1 cellular context compared by ENCODE assay signal in genomic region chr20:31835977-31836852, GRCh38.
TF ChIP-seq lines count a peak whose summit lies in the region.

No MANE protein-coding gene starts in this region.

TF ChIP-seq in GM12878, 131 proteins besides CTCF, POLR2A, EP300 and RAD21 (continued from another document):
- no peak for TF ChIP-seq NFYA (IDR thresholded peaks at IDR 0.05; ENCODE audit: borderline replicate concordance, low read depth, low read length)
- no peak for TF ChIP-seq RAD51 (IDR thresholded peaks at IDR 0.05)
- TF ChIP-seq ZBTB11 (CRISPR knock-in tag; IDR thresholded peaks at IDR 0.05), result no peak
- peak in 1 of 2 experiments; percentile 56; a peak in 1 of 4 replicates for TF ChIP-seq IKZF2 (IDR thresholded peaks at IDR 0.05)
- no peak for TF ChIP-seq TAF1 (IDR thresholded peaks at IDR 0.05; ENCODE audit: borderline replicate concordance, low read depth, low read length)
- no peak for TF ChIP-seq PAX5 (IDR thresholded peaks at IDR 0.05; ENCODE audit: borderline replicate concordance, low read depth, low read length)
- TF ChIP-seq, protein P1, sequence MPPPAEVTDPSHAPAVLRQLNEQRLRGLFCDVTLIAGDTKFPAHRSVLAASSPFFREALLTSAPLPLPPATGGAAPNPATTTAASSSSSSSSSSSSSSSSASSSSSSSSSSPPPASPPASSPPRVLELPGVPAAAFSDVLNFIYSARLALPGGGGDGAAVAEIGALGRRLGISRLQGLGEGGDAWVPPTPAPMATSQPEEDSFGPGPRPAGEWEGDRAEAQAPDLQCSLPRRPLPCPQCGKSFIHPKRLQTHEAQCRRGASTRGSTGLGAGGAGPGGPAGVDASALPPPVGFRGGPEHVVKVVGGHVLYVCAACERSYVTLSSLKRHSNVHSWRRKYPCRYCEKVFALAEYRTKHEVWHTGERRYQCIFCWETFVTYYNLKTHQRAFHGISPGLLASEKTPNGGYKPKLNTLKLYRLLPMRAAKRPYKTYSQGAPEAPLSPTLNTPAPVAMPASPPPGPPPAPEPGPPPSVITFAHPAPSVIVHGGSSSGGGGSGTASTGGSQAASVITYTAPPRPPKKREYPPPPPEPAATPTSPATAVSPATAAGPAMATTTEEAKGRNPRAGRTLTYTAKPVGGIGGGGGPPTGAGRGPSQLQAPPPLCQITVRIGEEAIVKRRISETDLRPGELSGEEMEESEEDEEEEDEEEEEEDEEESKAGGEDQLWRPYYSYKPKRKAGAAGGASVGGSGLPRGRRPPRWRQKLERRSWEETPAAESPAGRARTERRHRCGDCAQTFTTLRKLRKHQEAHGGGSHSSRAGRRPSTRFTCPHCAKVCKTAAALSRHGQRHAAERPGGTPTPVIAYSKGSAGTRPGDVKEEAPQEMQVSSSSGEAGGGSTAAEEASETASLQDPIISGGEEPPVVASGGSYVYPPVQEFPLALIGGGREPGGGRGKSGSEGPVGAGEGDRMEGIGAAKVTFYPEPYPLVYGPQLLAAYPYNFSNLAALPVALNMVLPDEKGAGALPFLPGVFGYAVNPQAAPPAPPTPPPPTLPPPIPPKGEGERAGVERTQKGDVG (CRISPR knock-in tag; IDR thresholded peaks at IDR 0.05), result no peak
- TF ChIP-seq MXI1 (IDR thresholded peaks at IDR 0.05; ENCODE audit: low read depth, low read length), result no peak
- no peak for TF ChIP-seq FOS (IDR thresholded peaks at IDR 0.05; ENCODE audit: borderline replicate concordance, extremely low read depth, insufficient read length)
- no peak for TF ChIP-seq ZNF592 (IDR thresholded peaks at IDR 0.05)
- TF ChIP-seq BRCA1 (IDR thresholded peaks at IDR 0.05; ENCODE audit: low read depth, low read length), result no peak
- no peak for TF ChIP-seq NR2C1 (IDR thresholded peaks at IDR 0.05)
- TF ChIP-seq CEBPB (IDR thresholded peaks at IDR 0.05; ENCODE audit: borderline replicate concordance in 1 of 2, low read depth in 2 of 2, low read length in 2 of 2), result no peak
- TF ChIP-seq BCL11A (IDR thresholded peaks at IDR 0.05; ENCODE audit: low read depth, low read length), result 0 out of 2 replicates have a peak, but pooled peaks have one; percentile 23
- no peak for TF ChIP-seq EGR1 (IDR thresholded peaks at IDR 0.05; ENCODE audit: borderline replicate concordance in 1 of 2, low read depth in 2 of 2, low read length in 2 of 2)
- no peak for TF ChIP-seq MEF2A (IDR thresholded peaks at IDR 0.05; ENCODE audit: insufficient read depth, low read depth, low read length)
- no peak for TF ChIP-seq ESRRA (IDR thresholded peaks at IDR 0.05; ENCODE audit: low read length)
- TF ChIP-seq SREBF2 (IDR thresholded peaks at IDR 0.05; ENCODE audit: low read length), result no peak
- no peak for TF ChIP-seq TCF7 (IDR thresholded peaks at IDR 0.05; ENCODE audit: borderline replicate concordance)
- TF ChIP-seq DPF2 (IDR thresholded peaks at IDR 0.05), result peak; percentile 60; the same call in 1 of the 2 replicates
- TF ChIP-seq HDAC6 (IDR thresholded peaks at IDR 0.05; ENCODE audit: unreplicated experiment), result no peak
- TF ChIP-seq SUPT20H (IDR thresholded peaks at IDR 0.05; ENCODE audit: borderline replicate concordance, control insufficient read depth, low read depth, low read length), result no peak
- no peak for TF ChIP-seq SP1 (IDR thresholded peaks at IDR 0.05; ENCODE audit: low read depth, low read length)
- TF ChIP-seq MLLT1 (IDR thresholded peaks at IDR 0.05), result 0 out of 2 replicates have a peak, but pooled peaks have one; percentile 22
- TF ChIP-seq ZNF207 (IDR thresholded peaks at IDR 0.05; ENCODE audit: borderline replicate concordance), result no peak
- no peak for TF ChIP-seq ZSCAN29 (IDR thresholded peaks at IDR 0.05)
- TF ChIP-seq MEF2B (IDR thresholded peaks at IDR 0.05; ENCODE audit: partially characterized antibody, poor library complexity, severe bottlenecking), result no peak
- no peak for TF ChIP-seq CHD1 (IDR thresholded peaks at IDR 0.05; ENCODE audit: low read depth, low read length)
- no peak for TF ChIP-seq RBBP5 (conservative IDR thresholded peaks at IDR 0.05)
- no peak for TF ChIP-seq YBX1 (IDR thresholded peaks at IDR 0.05)
- TF ChIP-seq IKZF1 (conservative IDR thresholded peaks at IDR 0.05), result peak; percentile 61
- no peak for TF ChIP-seq KAT2A (conservative IDR thresholded peaks at IDR 0.05; ENCODE audit: control insufficient read depth, low read depth, low read length)
- TF ChIP-seq, protein P2, sequence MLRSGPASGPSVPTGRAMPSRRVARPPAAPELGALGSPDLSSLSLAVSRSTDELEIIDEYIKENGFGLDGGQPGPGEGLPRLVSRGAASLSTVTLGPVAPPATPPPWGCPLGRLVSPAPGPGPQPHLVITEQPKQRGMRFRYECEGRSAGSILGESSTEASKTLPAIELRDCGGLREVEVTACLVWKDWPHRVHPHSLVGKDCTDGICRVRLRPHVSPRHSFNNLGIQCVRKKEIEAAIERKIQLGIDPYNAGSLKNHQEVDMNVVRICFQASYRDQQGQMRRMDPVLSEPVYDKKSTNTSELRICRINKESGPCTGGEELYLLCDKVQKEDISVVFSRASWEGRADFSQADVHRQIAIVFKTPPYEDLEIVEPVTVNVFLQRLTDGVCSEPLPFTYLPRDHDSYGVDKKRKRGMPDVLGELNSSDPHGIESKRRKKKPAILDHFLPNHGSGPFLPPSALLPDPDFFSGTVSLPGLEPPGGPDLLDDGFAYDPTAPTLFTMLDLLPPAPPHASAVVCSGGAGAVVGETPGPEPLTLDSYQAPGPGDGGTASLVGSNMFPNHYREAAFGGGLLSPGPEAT (IDR thresholded peaks at IDR 0.05; ENCODE audit: low read depth), result no peak
- TF ChIP-seq HDAC2 (IDR thresholded peaks at IDR 0.05), result no peak
- TF ChIP-seq ATF7 (IDR thresholded peaks at IDR 0.05; ENCODE audit: low read depth), result peak; percentile 45; the same call in 1 of the 2 replicates
- TF ChIP-seq, protein P3, sequence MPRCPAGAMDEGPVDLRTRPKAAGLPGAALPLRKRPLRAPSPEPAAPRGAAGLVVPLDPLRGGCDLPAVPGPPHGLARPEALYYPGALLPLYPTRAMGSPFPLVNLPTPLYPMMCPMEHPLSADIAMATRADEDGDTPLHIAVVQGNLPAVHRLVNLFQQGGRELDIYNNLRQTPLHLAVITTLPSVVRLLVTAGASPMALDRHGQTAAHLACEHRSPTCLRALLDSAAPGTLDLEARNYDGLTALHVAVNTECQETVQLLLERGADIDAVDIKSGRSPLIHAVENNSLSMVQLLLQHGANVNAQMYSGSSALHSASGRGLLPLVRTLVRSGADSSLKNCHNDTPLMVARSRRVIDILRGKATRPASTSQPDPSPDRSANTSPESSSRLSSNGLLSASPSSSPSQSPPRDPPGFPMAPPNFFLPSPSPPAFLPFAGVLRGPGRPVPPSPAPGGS (IDR thresholded peaks at IDR 0.05; ENCODE audit: borderline replicate concordance, insufficient read depth, low read depth, low read length, poor library complexity, severe bottlenecking), result no peak
